ENCODE assay signal across 9 cellular contexts in the genomic region with DNA sequence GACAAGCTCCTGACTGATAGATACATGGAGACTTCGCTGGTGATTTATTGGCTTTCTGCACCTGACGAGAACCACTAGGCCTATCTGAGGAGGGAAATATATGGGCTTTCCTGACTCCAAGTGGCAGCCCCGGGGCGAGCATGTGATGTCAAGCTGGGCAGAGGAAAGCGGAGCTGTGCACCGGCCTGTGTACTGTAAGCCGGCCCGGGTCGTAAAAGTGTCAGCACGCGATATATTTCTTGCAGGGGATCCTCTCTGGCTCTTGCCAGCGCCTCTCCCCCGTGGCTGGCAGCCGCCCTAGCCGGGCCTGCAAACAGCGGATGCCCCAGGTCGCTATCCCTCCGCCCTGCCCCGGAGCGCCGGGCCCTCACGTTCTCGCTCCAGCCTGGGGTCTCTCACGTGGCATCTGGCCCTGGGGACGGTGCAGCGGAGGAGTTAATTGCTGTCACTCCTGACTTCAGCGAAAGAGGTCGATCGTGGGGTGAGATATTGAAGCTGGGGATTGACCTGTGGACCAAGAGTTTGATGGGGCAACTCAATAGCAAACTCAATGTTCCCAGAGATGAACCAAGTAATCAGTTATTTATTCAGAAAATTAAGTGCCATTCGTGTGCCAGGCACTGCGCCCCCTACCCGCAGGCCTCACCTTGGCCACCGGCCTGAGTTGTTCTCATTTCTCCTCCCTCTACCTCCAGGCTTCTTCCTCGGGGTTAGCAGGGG. TPM values are rescaled to one million over a fixed set of nuclear protein-coding genes. Genes with fewer than 3 reads are reported as not detected.
DNase-seq lines count a peak whose midpoint lies in the region; ATAC-seq, FAIRE-seq and TF ChIP-seq lines count a peak whose summit lies in the region.
"Had no signal": no experiment of that assay in that cellular context is flagged by ENCODE, and none has a peak within 500 bp of the region (broad histone marks: within the 10 kb centered on the region; RNA-seq: fewer than 3 reads in every experiment).

No MANE protein-coding gene starts in this region.

- peak; percentile 60 for FAIRE-seq in HepG2 (lab: Jason Lieb, UNC)
- FAIRE-seq: islet of Langerhans had no signal

- in situ Hi-C loops in HepG2 (cut with HindIII; ENCODE audit: extremely low pct_ligation_motif_present, low pct_unique_long_range_greater_than_20kb) = loop anchor here (5.0 kb wide), 1 partner anchor 40 kb away; no protein-coding TSS in a partner anchor

- no peaks in the 10 kb centered on the region for H4K20me1 ChIP-seq in HepG2 (ENCODE audit: insufficient read depth, low read length)

- H3K27me3 ChIP-seq in HepG2 (ENCODE audit: control insufficient read depth in 1 of 2, insufficient read depth in 2 of 2, low read length in 2 of 2) = no peaks in the 10 kb centered on the region

- no peaks in the 10 kb centered on the region for H3K9me3 Mint-ChIP-seq in dendritic cell treated with granulocyte-macrophage colony-stimulating factor and Interleukin-4, amounts not matched to agents 40 ng/mL and 50 ng/mL, for 4 days

- BruUV-seq in HepG2 (replicated peaks; lab: Mats Ljungman, UMichigan) = no TSS peak

- TF ChIP-seq POLR2A in HepG2 (IDR thresholded peaks at IDR 0.05; ENCODE audit: insufficient read depth in 1 of 2, low read depth in 2 of 2, low read length in 2 of 2) = peak in 1 of 2 experiments; percentile 35; a peak in 1 of 4 replicates

- H2AFZ ChIP-seq in HepG2 (ENCODE audit: low read length) = peak overlapping the region; percentile 30

- peak overlapping the region; percentile 74 for H3K27ac ChIP-seq in HepG2 (ENCODE audit: extremely low read length, insufficient read depth, low read length)

- DNase-seq in COR-L47 (lab: John Stamatoyannopoulos, UW) = peak; percentile 72
- DNase-seq in SW480 (ENCODE audit: low spot score) = peak; percentile 96
- peak; percentile 50 for DNase-seq in HepG2 (ENCODE audit: low spot score)
- peak in 2 of 3 experiments; percentile 8 to 19 for DNase-seq in stimulated activated CD4-positive, alpha-beta T cell treated with anti-CD3 and anti-CD28 coated beads, TNF-alpha, amount 100 ng/mL, for 24 hours (ENCODE audit: low read depth in 3 of 3)
- no peak for DNase-seq in NCI-H2081 (lab: John Stamatoyannopoulos, UW)
- no peak for DNase-seq in activated gamma-delta T cell (lab: John Stamatoyannopoulos, UW)

- no peaks in the 10 kb centered on the region for H3K79me2 ChIP-seq in HepG2 (ENCODE audit: insufficient read depth, low read length)

- peak; percentile 67 for TF ChIP-seq CTCF in HepG2 (CRISPR knock-in tag; IDR thresholded peaks at IDR 0.05)

- H3K36me3 ChIP-seq in HepG2 (replicated peaks in 1 of 2; ENCODE audit: control insufficient read depth in 1 of 2, insufficient read depth in 2 of 2, low read length in 2 of 2) = no peaks in the 10 kb centered on the region

- H3K27me3 Mint-ChIP-seq in dendritic cell treated with granulocyte-macrophage colony-stimulating factor and Interleukin-4, amounts not matched to agents 40 ng/mL and 50 ng/mL, for 4 days = peaks cover 21% of the 10 kb centered on the region

- no peaks in the 10 kb centered on the region for H3K9me3 ChIP-seq in HepG2 (ENCODE audit: low read length)

- peak overlapping the region; percentile 73 for H3K9ac ChIP-seq in HepG2 (ENCODE audit: insufficient read depth, low read depth, low read length)

- H3K4me3 Mint-ChIP-seq in dendritic cell treated with granulocyte-macrophage colony-stimulating factor and Interleukin-4, amounts not matched to agents 40 ng/mL and 50 ng/mL, for 4 days = peak overlapping the region; percentile 65

- 1% methylated on average over 17 of the region's 34 CpGs for WGBS in HepG2 (ENCODE audit: low lambda C conversion rate)

- TF ChIP-seq RAD21 in HepG2 (CRISPR knock-in tag; IDR thresholded peaks at IDR 0.05) = no peak

- intact Hi-C loops in dendritic cell treated with granulocyte-macrophage colony-stimulating factor and Interleukin-4, amounts not matched to agents 40 ng/mL and 50 ng/mL, for 4 days (cut with micrococcal nuclease) = no loop called here
- intact Hi-C loops in HepG2 (cut with micrococcal nuclease; ENCODE audit: unreplicated experiment) = loop anchor here (1.0 kb wide), 1 partner anchor 14 kb away; no protein-coding TSS in a partner anchor

- peaks cover 28% of the 10 kb centered on the region for H3K4me1 Mint-ChIP-seq in dendritic cell treated with granulocyte-macrophage colony-stimulating factor and Interleukin-4, amounts not matched to agents 40 ng/mL and 50 ng/mL, for 4 days (ENCODE audit: low read depth)

- POLR2A ChIA-PET in HepG2 (lab: Yijun Ruan, JAX) = interaction anchor here (0.8 to 2.9 kb wide), 10 partner anchors 9 to 385 kb away, joined by 3 to 14 read pairs (median 4); a partner anchor contains a TSS

- peak; percentile 31 for ATAC-seq in HG03432 (IDR thresholded peaks at IDR 0.05; ENCODE audit: unreplicated experiment)
- ATAC-seq in HepG2 = peak; percentile 89

- peak overlapping the region; percentile 50 to 75 (median 70) for H3K4me3 ChIP-seq in HepG2 (replicated peaks in 1 of 3; ENCODE audit: insufficient read depth in 1 of 3, low read depth in 2 of 3, low read length in 3 of 3)

- peak overlapping the region; percentile 80 for H3K4me2 ChIP-seq in HepG2 (ENCODE audit: low read depth, low read length)

- H3K27ac Mint-ChIP-seq in dendritic cell treated with granulocyte-macrophage colony-stimulating factor and Interleukin-4, amounts not matched to agents 40 ng/mL and 50 ng/mL, for 4 days = no peak overlapping the region

- CTCF ChIA-PET in HepG2 (lab: Yijun Ruan, JAX; ENCODE audit: low intra/inter-chr PET ratio, low total read pairs) = interaction anchor here (1.5 kb wide), 1 partner anchor 40 kb away, joined by 10 read pairs; no protein-coding TSS in a partner anchor

- H3K36me3 Mint-ChIP-seq in dendritic cell treated with granulocyte-macrophage colony-stimulating factor and Interleukin-4, amounts not matched to agents 40 ng/mL and 50 ng/mL, for 4 days (ENCODE audit: low read depth) = no peaks in the 10 kb centered on the region

- no peak for TF ChIP-seq EP300 in HepG2 (IDR thresholded peaks at IDR 0.05; ENCODE audit: low read depth in 2 of 2, low read length in 2 of 2)
- no peak for TF ChIP-seq EP300 in HepG2 (CRISPR knock-in tag; IDR thresholded peaks at IDR 0.05; ENCODE audit: borderline replicate concordance)

- peaks cover 35% of the 10 kb centered on the region for H3K4me1 ChIP-seq in HepG2 (ENCODE audit: insufficient read depth, low read length)

TF ChIP-seq in HepG2, 621 proteins besides CTCF, POLR2A, EP300 and RAD21 (continues in another document):
- TF ChIP-seq ZNF180 (CRISPR knock-in tag; IDR thresholded peaks at IDR 0.05; ENCODE audit: borderline replicate concordance, low read depth) (no peak), RBM22 (optimal IDR thresholded peaks at IDR 0.05; ENCODE audit: low read length) (no peak), ZSCAN20 (CRISPR knock-in tag; IDR thresholded peaks at IDR 0.05; ENCODE audit: borderline replicate concordance) (no peak), ZFP1 (CRISPR knock-in tag; IDR thresholded peaks at IDR 0.05) (no peak), HDAC1 (CRISPR knock-in tag; IDR thresholded peaks at IDR 0.05) (peak; percentile 68), ZNF564 (CRISPR knock-in tag; IDR thresholded peaks at IDR 0.05) (no peak), SSRP1 (CRISPR knock-in tag; IDR thresholded peaks at IDR 0.05) (no peak), POLR2G (IDR thresholded peaks at IDR 0.05; ENCODE audit: low read depth, low read length) (0 out of 2 replicates have a peak, but pooled peaks have one; percentile 36)
- TF ChIP-seq, protein P1, sequence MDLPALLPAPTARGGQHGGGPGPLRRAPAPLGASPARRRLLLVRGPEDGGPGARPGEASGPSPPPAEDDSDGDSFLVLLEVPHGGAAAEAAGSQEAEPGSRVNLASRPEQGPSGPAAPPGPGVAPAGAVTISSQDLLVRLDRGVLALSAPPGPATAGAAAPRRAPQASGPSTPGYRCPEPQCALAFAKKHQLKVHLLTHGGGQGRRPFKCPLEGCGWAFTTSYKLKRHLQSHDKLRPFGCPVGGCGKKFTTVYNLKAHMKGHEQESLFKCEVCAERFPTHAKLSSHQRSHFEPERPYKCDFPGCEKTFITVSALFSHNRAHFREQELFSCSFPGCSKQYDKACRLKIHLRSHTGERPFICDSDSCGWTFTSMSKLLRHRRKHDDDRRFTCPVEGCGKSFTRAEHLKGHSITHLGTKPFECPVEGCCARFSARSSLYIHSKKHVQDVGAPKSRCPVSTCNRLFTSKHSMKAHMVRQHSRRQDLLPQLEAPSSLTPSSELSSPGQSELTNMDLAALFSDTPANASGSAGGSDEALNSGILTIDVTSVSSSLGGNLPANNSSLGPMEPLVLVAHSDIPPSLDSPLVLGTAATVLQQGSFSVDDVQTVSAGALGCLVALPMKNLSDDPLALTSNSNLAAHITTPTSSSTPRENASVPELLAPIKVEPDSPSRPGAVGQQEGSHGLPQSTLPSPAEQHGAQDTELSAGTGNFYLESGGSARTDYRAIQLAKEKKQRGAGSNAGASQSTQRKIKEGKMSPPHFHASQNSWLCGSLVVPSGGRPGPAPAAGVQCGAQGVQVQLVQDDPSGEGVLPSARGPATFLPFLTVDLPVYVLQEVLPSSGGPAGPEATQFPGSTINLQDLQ (CRISPR knock-in tag; IDR thresholded peaks at IDR 0.05) = no peak

RNA-seq across cellular contexts. Expression of a gene that starts 41.0 kb away (rescaled TPM):
- 0.09 TPM in 1 of 2 replicates, not detected in the other for total RNA-seq in HepG2 (2016; rRNA removed; fragmentation: Illumina TruSeq; extraction: Trizol)
- total RNA-seq in HepG2 (2016; cell fraction: cytosol; rRNA removed; fragmentation: Illumina TruSeq; extraction: Trizol; ENCODE audit: low read depth) = not detected in 2 replicates
- total RNA-seq in HepG2 (2016; cell fraction: insoluble cytoplasmic fraction; rRNA removed; fragmentation: Illumina TruSeq; extraction: Trizol) = 0.15 TPM in 1 of 2 replicates, not detected in the other
- 0.28 TPM in 1 of 2 replicates, not detected in the other for total RNA-seq in HepG2 (2016; cell fraction: membrane; rRNA removed; fragmentation: Illumina TruSeq; extraction: Trizol)
- 0.34 and 0.40 TPM in 2 replicates for total RNA-seq in HepG2 (2016; cell fraction: nucleus; rRNA removed; fragmentation: Illumina TruSeq; extraction: Trizol)
- polyA plus RNA-seq in HepG2 (2011; rRNA removed) = 0.05 and 0.08 TPM in 2 replicates
- 0.03 and 0.08 TPM in 2 replicates for polyA plus RNA-seq in HepG2 (2011; cell fraction: cytosol; rRNA removed)
- polyA plus RNA-seq in HepG2 (2011; cell fraction: nucleus; rRNA removed) = 0.90 and 0.96 TPM in 2 replicates
- polyA plus RNA-seq in HepG2 (2012) = 0.19 and 0.42 TPM in 2 replicates
- polyA plus RNA-seq in HepG2 (2016; cell fraction: cytosol; fragmentation: Illumina TruSeq; extraction: Trizol; ENCODE audit: low read depth) = not detected in 2 replicates
- polyA plus RNA-seq in HepG2 (2016; cell fraction: insoluble cytoplasmic fraction; fragmentation: Illumina TruSeq; extraction: Trizol; ENCODE audit: low read depth) = not detected in 2 replicates
- not detected in 2 replicates for polyA plus RNA-seq in HepG2 (2016; cell fraction: membrane; fragmentation: Illumina TruSeq; extraction: Trizol; ENCODE audit: low read depth)
- 0.27 TPM in 1 of 2 replicates, not detected in the other for polyA plus RNA-seq in HepG2 (2016; cell fraction: nucleus; fragmentation: Illumina TruSeq; extraction: Trizol; ENCODE audit: insufficient read depth, low read depth)
- 0.48 TPM in 1 of 2 replicates, not detected in the other for polyA minus RNA-seq in HepG2 (2011; rRNA and poly(A)+ RNA removed; ENCODE audit: low replicate concordance)
- not detected in 2 replicates for polyA minus RNA-seq in HepG2 (2011; cell fraction: cytosol; rRNA and poly(A)+ RNA removed)
- polyA minus RNA-seq in HepG2 (2011; cell fraction: nucleus; rRNA and poly(A)+ RNA removed) = 0.87 and 0.90 TPM in 2 replicates

Comparison
In these comparisons a context has a peak if more than half of its experiments do, and no peak if none do; other contexts are left out.
1. DNase-seq: peak in COR-L47 (single experiment), SW480 (single experiment), HepG2 (single experiment) and stimulated activated CD4-positive, alpha-beta T cell treated with anti-CD3 and anti-CD28 coated beads, TNF-alpha, amount 100 ng/mL, for 24 hours (2 of 3); none in NCI-H2081 (0 of 2) and activated gamma-delta T cell (single experiment).